In genomic region chr4:141304346-141304745, GRCh38 we compare ENCODE assay signal across 6 cellular contexts.
"Had no signal": no experiment of that assay in that cellular context is flagged by ENCODE, and none has a peak within 500 bp of the region (broad histone marks: within the 10 kb centered on the region; RNA-seq: fewer than 3 reads in every experiment).

No MANE protein-coding gene starts in this region.

- DNase-seq: GDM1, GF-D8 had no signal

- FAIRE-seq: G401.6, GM12891, GM18507, GM19239 had no signal
